ENCODE assay signal across 16 cellular contexts in genomic region chr15:84671211-84671610, GRCh38. TPM values are rescaled to one million over a fixed set of nuclear protein-coding genes. Genes with fewer than 3 reads are reported as not detected.
DNase-seq lines count a peak whose midpoint lies in the region; ATAC-seq, FAIRE-seq and TF ChIP-seq lines count a peak whose summit lies in the region.
"Had no signal": no experiment of that assay in that cellular context is flagged by ENCODE, and none has a peak within 500 bp of the region (broad histone marks: within the 10 kb centered on the region; RNA-seq: fewer than 3 reads in every experiment).

No MANE protein-coding gene starts in this region.

- BruUV-seq in Caco-2 (replicated peaks; lab: Mats Ljungman, UMichigan): no TSS peak

- no peak for TF ChIP-seq CTCF in fibroblast of mammary gland (conservative IDR thresholded peaks at IDR 0.05; ENCODE audit: control insufficient read depth, insufficient read depth, low read depth, low read length)
- TF ChIP-seq CTCF in Caco-2 (IDR thresholded peaks at IDR 0.05; ENCODE audit: insufficient read depth in 1 of 2, low read depth in 1 of 2, low read length in 1 of 2, severe bottlenecking in 1 of 2, unreplicated experiment in 1 of 2): no peak
- TF ChIP-seq CTCF in kidney (IDR thresholded peaks at IDR 0.05; ENCODE audit: borderline replicate concordance, extremely low read depth, insufficient read depth): no peak

- no peaks in the 10 kb centered on the region for H3K9me3 ChIP-seq in SK-N-MC (ENCODE audit: low read depth, low read length)
- no peaks in the 10 kb centered on the region for H3K9me3 ChIP-seq in Caco-2
- H3K9me3 ChIP-seq in kidney (ENCODE audit: control insufficient read depth in 1 of 2, low read length in 2 of 2): no peaks in the 10 kb centered on the region

- no peak for DNase-seq in activated naive CD4-positive, alpha-beta T cell treated with anti-CD3 and anti-CD28 coated beads, Interleukin-2, amount 50 U/mL, for 72 hours (ENCODE audit: low spot score in 2 of 2)
- no peak for DNase-seq in activated naive CD4-positive, alpha-beta T cell treated with Interleukin-2 at 50 U/mL for 16 hours
- DNase-seq in SK-N-MC (ENCODE audit: low read depth, low spot score) (no peak), fibroblast of mammary gland (ENCODE audit: low read depth) (peak; percentile 86), stromal cell of bone marrow (ENCODE audit: low read depth) (peak; percentile 81), RKO (ENCODE audit: low spot score) (no peak), Caco-2 (no peak), kidney (no peak)
- DNase-seq: activated naive CD8-positive, alpha-beta T cell treated with anti-CD3 and anti-CD28 coated beads, Interleukin-2, amount 10 ng/mL, durations not matched to agents 7 days and 5 days; effector memory CD8-positive, alpha-beta T cell; hypothalamus; NCI-H2081; nucleus accumbens; T-cell had no signal

- POLR2A ChIA-PET in Caco-2 (lab: Charles Lee): no interaction called here

- no peak for ATAC-seq in activated naive CD4-positive, alpha-beta T cell treated with anti-CD3 and anti-CD28 coated beads, Interleukin-2, amount 50 U/mL, for 72 hours
- ATAC-seq: effector memory CD8-positive, alpha-beta T cell; T-cell had no signal

- H3K9me3 Mint-ChIP-seq in activated naive CD4-positive, alpha-beta T cell treated with anti-CD3 and anti-CD28 coated beads, Interleukin-2, amount 50 U/mL, for 72 hours: no peaks in the 10 kb centered on the region
- no peaks in the 10 kb centered on the region for H3K9me3 Mint-ChIP-seq in Caco-2 (ENCODE audit: unreplicated experiment)
- H3K9me3 Mint-ChIP-seq: activated naive CD8-positive, alpha-beta T cell treated with anti-CD3 and anti-CD28 coated beads, Interleukin-2, amount 10 ng/mL, durations not matched to agents 7 days and 5 days; CD14-positive monocyte; effector memory CD8-positive, alpha-beta T cell; T-cell had no signal

- no peak overlapping the region for H3K4me3 Mint-ChIP-seq in Caco-2 (ENCODE audit: unreplicated experiment)
- H3K4me3 Mint-ChIP-seq: activated naive CD8-positive, alpha-beta T cell treated with anti-CD3 and anti-CD28 coated beads, Interleukin-2, amount 10 ng/mL, durations not matched to agents 7 days and 5 days; CD14-positive monocyte; effector memory CD8-positive, alpha-beta T cell; T-cell had no signal

- H3K36me3 ChIP-seq in SK-N-MC (ENCODE audit: insufficient read depth, low read length): peaks cover 30% of the 10 kb centered on the region
- no peaks in the 10 kb centered on the region for H3K36me3 ChIP-seq in Caco-2 (ENCODE audit: control insufficient read depth, insufficient read depth, low read length)
- H3K36me3 ChIP-seq in kidney (ENCODE audit: control insufficient read depth in 1 of 2, insufficient read depth in 2 of 2, low read length in 2 of 2): peaks cover 11 to 29% of the 10 kb centered on the region in 2 donors

- H3K27ac ChIP-seq in SK-N-MC: 0 out of 2 replicates have a peak overlapping the region, but pooled peaks have one; percentile 15
- H3K27ac ChIP-seq in kidney (ENCODE audit: low read depth in 2 of 2, low read length in 2 of 2): no peak overlapping the region

- H3K4me3 ChIP-seq in SK-N-MC (no peak overlapping the region), fibroblast of mammary gland (ENCODE audit: control insufficient read depth, low read depth, low read length) (no peak overlapping the region), Caco-2 (ENCODE audit: low read depth, low read length) (no peak overlapping the region), kidney (ENCODE audit: low read length in 2 of 2) (no peak overlapping the region)
- H3K4me3 ChIP-seq: lung had no signal

- intact Hi-C loops in Caco-2 (cut with micrococcal nuclease; ENCODE audit: unreplicated experiment): no loop called here
- intact Hi-C loops in kidney (cut with DNase I): no loop called here

- H3K27me3 Mint-ChIP-seq in Caco-2 (ENCODE audit: insufficient read depth, unreplicated experiment): no peaks in the 10 kb centered on the region
- H3K27me3 Mint-ChIP-seq: activated naive CD8-positive, alpha-beta T cell treated with anti-CD3 and anti-CD28 coated beads, Interleukin-2, amount 10 ng/mL, durations not matched to agents 7 days and 5 days; effector memory CD8-positive, alpha-beta T cell; T-cell had no signal

- no peaks in the 10 kb centered on the region for H3K27me3 ChIP-seq in Caco-2 (replicated peaks; ENCODE audit: control insufficient read depth, insufficient read depth, low read length)

- H3K9ac ChIP-seq in SK-N-MC (ENCODE audit: insufficient read length) (no peak overlapping the region), kidney (ENCODE audit: low read length in 2 of 2) (no peak overlapping the region)

- peaks cover 10 to 20% of the 10 kb centered on the region in 2 donors for H3K36me3 Mint-ChIP-seq in activated naive CD4-positive, alpha-beta T cell treated with anti-CD3 and anti-CD28 coated beads, Interleukin-2, amount 50 U/mL, for 72 hours
- peaks cover 62% of the 10 kb centered on the region for H3K36me3 Mint-ChIP-seq in Caco-2 (ENCODE audit: insufficient read depth, unreplicated experiment)

- CTCF ChIA-PET in Caco-2 (lab: Charles Lee): no interaction called here

- peaks cover 6% of the 10 kb centered on the region for H3K4me1 Mint-ChIP-seq in Caco-2 (ENCODE audit: low read depth, unreplicated experiment)

- no peak for FAIRE-seq in kidney (lab: Jason Lieb, UNC)

- H3K4me1 ChIP-seq in Caco-2 (no peaks in the 10 kb centered on the region), kidney (ENCODE audit: control insufficient read depth in 1 of 2, insufficient read depth in 1 of 2, low read depth in 1 of 2, low read length in 2 of 2) (no peaks in the 10 kb centered on the region)

- H3K27ac Mint-ChIP-seq in activated naive CD4-positive, alpha-beta T cell treated with anti-CD3 and anti-CD28 coated beads, Interleukin-2, amount 50 U/mL, for 72 hours: peak overlapping the region; percentile 24 to 90
- no peak overlapping the region for H3K27ac Mint-ChIP-seq in Caco-2 (ENCODE audit: unreplicated experiment)
- H3K27ac Mint-ChIP-seq: activated naive CD8-positive, alpha-beta T cell treated with anti-CD3 and anti-CD28 coated beads, Interleukin-2, amount 10 ng/mL, durations not matched to agents 7 days and 5 days; effector memory CD8-positive, alpha-beta T cell had no signal

RNA-seq across cellular contexts. Expression of gene NMB, which starts 13.2 kb away (rescaled TPM):
- 1 to 10 TPM; 1.9 to 9.4 TPM for total RNA-seq in activated naive CD4-positive, alpha-beta T cell treated with anti-CD3 and anti-CD28 coated beads, Interleukin-2, amount 50 U/mL, for 72 hours
- total RNA-seq in Caco-2 (2022) (7.5 and 8.6 TPM in 2 replicates), kidney (11.8 TPM)
- polyA plus RNA-seq in kidney (ENCODE audit: insufficient read depth, low read depth, low replicate concordance): 19.7 TPM

RNA-seq across cellular contexts. Expression of gene WDR73, which starts 17.1 kb away (rescaled TPM):
- total RNA-seq in activated naive CD4-positive, alpha-beta T cell treated with anti-CD3 and anti-CD28 coated beads, Interleukin-2, amount 50 U/mL, for 72 hours: 10 to 100 TPM in 1 of 2 donors, 1 to 10 TPM in 1; 6.9 to 17.5 TPM
- total RNA-seq in Caco-2 (2022) (32.5 and 32.7 TPM in 2 replicates), kidney (39.2 TPM)
- polyA plus RNA-seq in kidney (ENCODE audit: insufficient read depth, low read depth, low replicate concordance): 26.2 TPM

RNA-seq across cellular contexts. Expression of gene SEC11A, which starts 44.7 kb away (rescaled TPM):
- 100 to 1,000 TPM; 111 to 129 TPM for total RNA-seq in activated naive CD4-positive, alpha-beta T cell treated with anti-CD3 and anti-CD28 coated beads, Interleukin-2, amount 50 U/mL, for 72 hours
- 200 and 211 TPM in 2 replicates for total RNA-seq in Caco-2 (2022)
- 147 TPM for total RNA-seq in kidney
- polyA plus RNA-seq in kidney (ENCODE audit: insufficient read depth, low read depth, low replicate concordance): 161 TPM

Comparison
In these comparisons a context has a peak if more than half of its experiments do, and no peak if none do; other contexts are left out.
1. DNase-seq: peak in fibroblast of mammary gland (single experiment) and stromal cell of bone marrow (single experiment); none in activated naive CD4-positive, alpha-beta T cell treated with anti-CD3 and anti-CD28 coated beads, Interleukin-2, amount 50 U/mL, for 72 hours (0 of 2), activated naive CD4-positive, alpha-beta T cell treated with Interleukin-2 at 50 U/mL for 16 hours (single experiment), SK-N-MC (single experiment), RKO (single experiment), Caco-2 (0 of 2) and kidney (single experiment).